4 cellular contexts compared by ENCODE assay signal in the genomic region with DNA sequence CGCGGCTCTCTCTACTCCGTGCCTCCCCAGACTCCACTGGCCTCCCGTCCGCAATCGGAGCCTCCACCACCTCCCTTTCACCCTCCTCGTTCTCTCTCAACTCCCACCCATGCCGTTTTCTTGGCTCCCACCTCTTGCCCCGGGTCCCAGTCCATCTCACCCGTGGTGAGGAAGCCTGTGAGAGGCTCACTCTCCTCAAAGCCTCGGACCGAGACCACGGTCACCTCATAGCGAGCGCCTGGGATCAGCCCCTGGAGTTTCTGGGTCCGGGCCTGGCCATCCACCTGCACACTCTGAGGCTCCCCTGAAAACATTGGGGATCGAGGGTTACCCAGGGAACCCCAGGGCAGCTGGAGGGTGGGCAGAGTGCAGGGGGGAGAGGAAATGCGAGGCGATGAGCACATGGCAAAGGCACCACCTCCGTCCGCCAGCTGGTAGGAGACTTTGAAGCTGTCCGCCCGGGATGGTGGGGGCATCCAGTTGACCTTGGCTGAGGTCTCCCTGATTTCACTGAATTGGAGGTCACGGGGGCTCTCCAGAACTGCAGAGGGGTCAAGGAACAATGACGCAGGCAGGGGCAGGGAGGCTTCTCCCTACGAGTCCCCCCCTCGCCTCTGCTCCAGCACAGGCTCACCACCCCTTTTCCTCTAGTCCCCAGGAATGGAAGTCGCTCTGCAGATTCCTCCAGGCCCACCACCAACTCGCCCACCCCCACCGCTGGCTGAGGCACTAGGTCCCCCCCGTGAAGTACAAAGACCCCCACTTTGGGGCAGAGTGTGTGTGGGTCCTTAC. TPM values are rescaled to one million over a fixed set of nuclear protein-coding genes. Genes with fewer than 3 reads are reported as not detected.
"Had no signal": no experiment of that assay in that cellular context is flagged by ENCODE, and none has a peak within 500 bp of the region (broad histone marks: within the 10 kb centered on the region; RNA-seq: fewer than 3 reads in every experiment).

No MANE protein-coding gene starts in this region.

RNA-seq across cellular contexts. Expression of gene CYP21A2, which starts 5.6 kb away (rescaled TPM):
- total RNA-seq: GM23338, H9, HT-29 had no signal
- polyA plus RNA-seq: IgD-negative memory B cell had no signal

RNA-seq across cellular contexts. Expression of gene C4B, which starts 29.2 kb away (rescaled TPM):
- total RNA-seq: GM23338 had no signal
- polyA plus RNA-seq: IgD-negative memory B cell had no signal
